ENCODE assay signal across 8 cellular contexts in genomic region chr3:39407773-39408492, GRCh38. TPM values are rescaled to one million over a fixed set of nuclear protein-coding genes. Genes with fewer than 3 reads are reported as not detected.
A peak's percentile ranks its signal among the peaks of the same experiment; 100 is the strongest.
DNase-seq lines count a peak whose midpoint lies in the region; ATAC-seq and TF ChIP-seq lines count a peak whose summit lies in the region.

No MANE protein-coding gene starts in this region.

- H3K4me1 Mint-ChIP-seq in naive B cell, result peaks cover 30 to 44% (median 42%) of the 10 kb centered on the region in 3 donors

- TF ChIP-seq CTCF in C4-2B (conservative IDR thresholded peaks at IDR 0.05), result no peak
- TF ChIP-seq CTCF in colonic mucosa (IDR thresholded peaks at IDR 0.05), result no peak

- H3K36me3 Mint-ChIP-seq in naive B cell, result peaks cover 16 to 20% of the 10 kb centered on the region in 2 donors

- H3K27ac ChIP-seq in C4-2B (peak overlapping the region; percentile 97; the same call in 1 of the 2 replicates), KOPT-K1 (ENCODE audit: low read depth, low read length, poor library complexity, severe bottlenecking) (peak overlapping the region; percentile 78), colonic mucosa (no peak overlapping the region)

- peak overlapping the region; percentile 71 to 96 for H3K9ac ChIP-seq in colonic mucosa (ENCODE audit: low read depth in 2 of 2, low read length in 2 of 2)

- H3K4me3 Mint-ChIP-seq in naive B cell, result peak overlapping the region; percentile 86 to 99 (median 94)

- no peaks in the 10 kb centered on the region for H3K27me3 ChIP-seq in colonic mucosa

- intact Hi-C loops in colonic mucosa (cut with DNase I), result no loop called here

- H3K27ac Mint-ChIP-seq in naive B cell, result peak overlapping the region; percentile 85 to 99 (median 94)

- H3K9me3 ChIP-seq in KOPT-K1 (ENCODE audit: insufficient read depth, low read length, poor library complexity, severe bottlenecking) (no peaks in the 10 kb centered on the region), colonic mucosa (no peaks in the 10 kb centered on the region)

- H3K4me1 ChIP-seq in colonic mucosa, result peaks cover 11% of the 10 kb centered on the region

- peak overlapping the region; percentile 69 for H3K4me3 ChIP-seq in colonic mucosa

- H3K9me3 Mint-ChIP-seq in naive B cell, result no peaks in the 10 kb centered on the region

- ATAC-seq in naive B cell (ENCODE audit: low read depth in 2 of 2), result no peak
- ATAC-seq in GM21737 (IDR thresholded peaks at IDR 0.05; ENCODE audit: unreplicated experiment), result no peak
- ATAC-seq in HG03108 (IDR thresholded peaks at IDR 0.05; ENCODE audit: unreplicated experiment), result no peak

- H3K27me3 Mint-ChIP-seq in naive B cell, result no peaks in the 10 kb centered on the region

- no peak for DNase-seq in colonic mucosa
- DNase-seq in naive B cell, result no peak
- no peak for DNase-seq in dedifferentiated amniotic fluid mesenchymal stem cell (ENCODE audit: extremely low spot score)
- no peak for DNase-seq in NCI-H524 (lab: John Stamatoyannopoulos, UW)

- H3K36me3 ChIP-seq in KOPT-K1 (ENCODE audit: insufficient read depth, low read length), result peaks cover 61% of the 10 kb centered on the region
- peaks cover 5% of the 10 kb centered on the region for H3K36me3 ChIP-seq in colonic mucosa

RNA-seq across cellular contexts. Expression of gene RPSA, which starts 1.4 kb away (rescaled TPM):
- 1,000 to 10,000 TPM in 1 of 2 donors, 100 to 1,000 TPM in 1; 896 to 1,381 TPM for total RNA-seq in colonic mucosa
- 1,000 to 10,000 TPM; 1,144 to 1,512 (median 1,204) TPM for polyA plus RNA-seq in naive B cell (ENCODE audit: low read depth in 6 of 6)

RNA-seq across cellular contexts. Expression of gene SLC25A38, which starts 24.8 kb away (rescaled TPM):
- total RNA-seq in colonic mucosa, result 10 to 100 TPM; 41.7 to 45.5 TPM
- polyA plus RNA-seq in naive B cell (ENCODE audit: low read depth in 6 of 6), result 10 to 100 TPM; 44.4 to 70.4 (median 56.5) TPM

RNA-seq across cellular contexts. Expression of gene MOBP, which starts 59.5 kb away (rescaled TPM):
- total RNA-seq in colonic mucosa, result under 1 TPM; 0.56 to 0.72 TPM
- not detected for polyA plus RNA-seq in naive B cell (ENCODE audit: low read depth in 6 of 6)
